Comparison of ENCODE assay signal across 10 cellular contexts in genomic region chr1:29655945-29656866, GRCh38.
A peak's percentile ranks its signal among the peaks of the same experiment; 100 is the strongest.
DNase-seq lines count a peak whose midpoint lies in the region; ATAC-seq and TF ChIP-seq lines count a peak whose summit lies in the region.
"Had no signal": no experiment of that assay in that cellular context is flagged by ENCODE, and none has a peak within 500 bp of the region (broad histone marks: within the 10 kb centered on the region; RNA-seq: fewer than 3 reads in every experiment).

No MANE protein-coding gene starts in this region.

- H3K79me1 ChIP-seq in H9 (ENCODE audit: insufficient read depth, low read depth, low read length, poor library complexity, severe bottlenecking), result no peaks in the 10 kb centered on the region

- no peak overlapping the region for H3K4me3 ChIP-seq in body of pancreas
- H3K4me3 ChIP-seq in uterus, result no peak overlapping the region
- H3K4me3 ChIP-seq: BLaER1 had no signal

- TF ChIP-seq CTCF in H9 (conservative IDR thresholded peaks at IDR 0.05), result peak; percentile 84
- peak in 4 of 7 experiments; percentile 32 to 41 (median 33) for TF ChIP-seq CTCF in body of pancreas (IDR thresholded peaks at IDR 0.05)
- TF ChIP-seq CTCF in nephron (IDR thresholded peaks at IDR 0.05; ENCODE audit: unreplicated experiment in 3 of 3), result peak; percentile 34 to 55 (median 45)
- TF ChIP-seq CTCF in uterus (IDR thresholded peaks at IDR 0.05), result no peak

- H4K20me1 ChIP-seq in H9 (ENCODE audit: control insufficient read depth, insufficient read depth, insufficient read length), result no peaks in the 10 kb centered on the region
- H4K20me1 ChIP-seq: BLaER1 had no signal

- H3K4me1 Mint-ChIP-seq in H9 (peaks cover 9 to 11% of the 10 kb centered on the region in 2 experiments), nephron (peaks cover 3% of the 10 kb centered on the region)

- no peak overlapping the region for H3K9ac ChIP-seq in H9 (ENCODE audit: extremely low read depth, insufficient read length, low read length)
- H3K9ac ChIP-seq: BLaER1 had no signal

- no peak overlapping the region for H4K5ac ChIP-seq in H9 (ENCODE audit: insufficient read length, low read depth, low read length)

- H3K27ac Mint-ChIP-seq in H9 (peak overlapping the region in 2 of 3 experiments; percentile 13 to 66; a peak in 2 of 7 replicates), nephron (no peak overlapping the region)
- H3K27ac Mint-ChIP-seq: activated naive CD8-positive, alpha-beta T cell had no signal

- no peak overlapping the region for H4K91ac ChIP-seq in H9 (ENCODE audit: insufficient read length, low read depth, low read length)

- no peak overlapping the region for H2AK5ac ChIP-seq in H9 (ENCODE audit: insufficient read length, low read length)

- H2BK15ac ChIP-seq in H9 (ENCODE audit: low read depth, low read length), result no peak overlapping the region

- no peak overlapping the region for H3K4me3 Mint-ChIP-seq in H9
- H3K4me3 Mint-ChIP-seq in nephron, result no peak overlapping the region
- H3K4me3 Mint-ChIP-seq: activated naive CD8-positive, alpha-beta T cell had no signal

- peaks cover 2 to 14% of the 10 kb centered on the region in 2 experiments for H3K9me3 Mint-ChIP-seq in H9
- peaks cover 22% of the 10 kb centered on the region for H3K9me3 Mint-ChIP-seq in nephron

- DNase-seq in NCI-H2171 treated with DMSO at 0.1 percent for 48 hours (lab: John Stamatoyannopoulos, UW), result peak; percentile 11
- DNase-seq in NCI-H2171 (lab: John Stamatoyannopoulos, UW), result no peak
- DNase-seq in H9, result peak; percentile 57
- DNase-seq in body of pancreas, result peak in 3 of 4 donors; percentile 20 to 46 (median 37)
- DNase-seq in uterus, result no peak
- no peak for DNase-seq in GDM1 (lab: John Stamatoyannopoulos, UW)

- no peak overlapping the region for H4K8ac ChIP-seq in H9 (replicated peaks; ENCODE audit: insufficient read length, low read depth, low read length)

- peak; percentile 47 for ATAC-seq in body of pancreas
- ATAC-seq in HG03457 (IDR thresholded peaks at IDR 0.05; ENCODE audit: unreplicated experiment), result no peak

- H3K9me3 ChIP-seq in H9 (ENCODE audit: control insufficient read depth, low read depth, low read length) (no peaks in the 10 kb centered on the region), body of pancreas (no peaks in the 10 kb centered on the region), uterus (no peaks in the 10 kb centered on the region)

- TF ChIP-seq POLR2A in body of pancreas (IDR thresholded peaks at IDR 0.05), result no peak
- TF ChIP-seq POLR2A in uterus (IDR thresholded peaks at IDR 0.05), result no peak

- H3K56ac ChIP-seq in H9 (ENCODE audit: insufficient read length, low read depth, low read length), result no peak overlapping the region

- H3K14ac ChIP-seq in H9 (ENCODE audit: insufficient read depth, low read length), result peak overlapping the region; percentile 2; the same call in 1 of the 2 replicates

- no peak overlapping the region for H2BK20ac ChIP-seq in H9 (ENCODE audit: low read depth, low read length, poor library complexity, severe bottlenecking)

- no peak overlapping the region for H2BK120ac ChIP-seq in H9 (ENCODE audit: low read depth, low read length, poor library complexity, severe bottlenecking)

- H3K27me3 Mint-ChIP-seq in H9 (ENCODE audit: low read depth) (peaks cover 3% of the 10 kb centered on the region; the same call in 1 of the 2 replicates), nephron (ENCODE audit: low read depth) (peaks cover 12% of the 10 kb centered on the region)

- no peak overlapping the region for H3K23ac ChIP-seq in H9 (ENCODE audit: insufficient read length, low read depth, low read length)

- H3K36me3 ChIP-seq in body of pancreas (replicated peaks in 1 of 2; ENCODE audit: insufficient read depth in 1 of 2, low read depth in 2 of 2), result no peaks in the 10 kb centered on the region
- H3K36me3 ChIP-seq in uterus, result no peaks in the 10 kb centered on the region
- H3K36me3 ChIP-seq: BLaER1 had no signal

- H3T11ph ChIP-seq in H9 (ENCODE audit: low read length), result no peak overlapping the region

- H2BK5ac ChIP-seq in H9 (ENCODE audit: insufficient read length, low read length), result no peak overlapping the region

- intact Hi-C loops in body of pancreas (cut with DNase I), result no loop called here
- intact Hi-C loops in uterus (cut with DNase I; ENCODE audit: low total_unique reads), result no loop called here

- H3K79me2 ChIP-seq in H9 (ENCODE audit: insufficient read depth, low read length), result no peaks in the 10 kb centered on the region

- H3K23me2 ChIP-seq in H9 (ENCODE audit: insufficient read length, low read depth, low read length, poor library complexity, severe bottlenecking), result no peaks in the 10 kb centered on the region

- H3K27me3 ChIP-seq in H9 (ENCODE audit: insufficient read depth, low read length) (no peaks in the 10 kb centered on the region), body of pancreas (no peaks in the 10 kb centered on the region), uterus (no peaks in the 10 kb centered on the region)
- H3K27me3 ChIP-seq: BLaER1 had no signal

- no peaks in the 10 kb centered on the region for H3K4me1 ChIP-seq in H9 (ENCODE audit: insufficient read depth, low read length)
- H3K4me1 ChIP-seq in body of pancreas, result peaks cover 9% of the 10 kb centered on the region
- no peaks in the 10 kb centered on the region for H3K4me1 ChIP-seq in uterus

- no CpG with 5 or more reads among the region's 8 CpGs for WGBS in H9 (ENCODE audit: extremely low coverage, insufficient read length, low lambda C conversion rate)
- WGBS in body of pancreas, 2 donors, result 11 to 25% methylated on average over 8 of the region's 8 CpGs

- H3K27ac ChIP-seq in H9 (ENCODE audit: insufficient read length, low read depth, low read length), result no peak overlapping the region
- H3K27ac ChIP-seq in body of pancreas, result no peak overlapping the region
- H3K27ac ChIP-seq in uterus, result no peak overlapping the region
- H3K27ac ChIP-seq: BLaER1 had no signal

- H2BK12ac ChIP-seq in H9 (ENCODE audit: insufficient read length, low read depth, low read length), result no peak overlapping the region

- no peak overlapping the region for H3K18ac ChIP-seq in H9 (ENCODE audit: insufficient read length, low read depth, low read length)

- H3K36me3 Mint-ChIP-seq in H9 (ENCODE audit: insufficient read depth in 1 of 3, low read depth in 3 of 3) (peaks cover 2 to 15% (median 2%) of the 10 kb centered on the region in 3 experiments; a peak in 3 of 7 replicates), nephron (ENCODE audit: low read depth) (peaks cover 3% of the 10 kb centered on the region)
- H3K36me3 Mint-ChIP-seq: activated naive CD8-positive, alpha-beta T cell had no signal

- no peak overlapping the region for H3K4ac ChIP-seq in H9 (ENCODE audit: low read depth, low read length)

- H3K4me2 ChIP-seq in H9 (ENCODE audit: insufficient read depth, insufficient read length, low read length), result no peak overlapping the region
- H3K4me2 ChIP-seq: BLaER1 had no signal

- H2AFZ ChIP-seq in H9 (ENCODE audit: low read length), result no peak overlapping the region

Comparison
In these comparisons a context has a peak if more than half of its experiments do, and no peak if none do; other contexts are left out.
1. DNase-seq: peak in NCI-H2171 treated with DMSO at 0.1 percent for 48 hours (single experiment), H9 (single experiment) and body of pancreas (3 of 4); none in NCI-H2171 (single experiment), uterus (0 of 2) and GDM1 (single experiment).
2. H3K27ac Mint-ChIP-seq: peak in H9 (2 of 3); none in nephron (0 of 3).
3. CTCF ChIP-seq: peak in H9 (single experiment), body of pancreas (4 of 7) and nephron (3 of 3); none in uterus (0 of 4).